8 cellular contexts compared by ENCODE assay signal in the genomic region with DNA sequence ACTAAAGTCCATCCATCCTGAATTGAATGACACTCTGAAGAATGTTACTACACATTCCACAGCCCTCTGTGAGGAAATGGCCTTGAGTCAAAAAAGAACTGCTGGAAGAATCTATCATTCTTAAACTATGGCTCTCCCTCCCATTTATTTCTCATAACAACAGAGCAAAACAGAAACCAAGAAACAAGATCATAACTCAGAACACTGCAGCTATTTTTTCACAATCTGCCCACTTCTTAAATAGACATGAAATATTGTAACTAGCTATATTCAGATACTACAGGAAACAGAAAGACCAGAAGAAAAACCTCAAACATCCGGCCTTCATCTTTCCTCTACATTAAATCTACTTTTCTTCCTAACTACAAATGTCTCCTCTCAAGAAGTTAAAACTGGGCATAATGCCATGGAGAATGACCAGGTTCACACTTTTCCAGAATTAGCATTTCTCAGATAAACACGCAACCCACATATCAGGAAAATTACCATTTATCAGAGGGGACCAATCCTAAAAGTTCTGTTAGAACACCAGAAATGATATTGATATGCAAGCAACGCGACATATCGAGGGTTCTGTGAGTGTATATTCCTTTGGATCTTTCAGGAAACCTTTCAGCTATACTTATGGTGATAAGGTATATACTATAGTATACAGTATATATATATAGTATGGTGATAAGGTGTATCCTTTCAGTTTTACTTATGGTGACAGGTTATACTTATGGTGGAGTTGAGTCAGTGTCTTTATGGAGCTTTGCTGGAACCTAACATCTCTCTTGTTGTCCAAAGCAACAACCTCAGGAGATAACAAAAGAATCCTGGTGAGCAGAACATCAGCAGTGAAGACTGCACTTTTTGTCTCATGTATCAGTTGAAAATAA.
DNase-seq lines count a peak whose midpoint lies in the region; ATAC-seq and TF ChIP-seq lines count a peak whose summit lies in the region.

No MANE protein-coding gene starts in this region.

- intact Hi-C loops in Right ventricle myocardium inferior (cut with DNase I) = loop anchor here (5.0 kb wide), 2 partner anchors 127 to 192 kb away; no protein-coding TSS in a partner anchor

- no peak overlapping the region for H2AFZ ChIP-seq in MM.1S (ENCODE audit: low read length)

- H3K27ac Mint-ChIP-seq in central memory CD8-positive, alpha-beta T cell (ENCODE audit: low read depth) = peak overlapping the region; percentile 85

- H3K27me3 ChIP-seq in MM.1S (replicated peaks; ENCODE audit: insufficient read depth, low read length) (no peaks in the 10 kb centered on the region), neutrophil (no peaks in the 10 kb centered on the region)

- H3K36me3 ChIP-seq in MM.1S (replicated peaks; ENCODE audit: insufficient read depth, low read length) = no peaks in the 10 kb centered on the region
- H3K36me3 ChIP-seq in neutrophil = no peaks in the 10 kb centered on the region

- H3K9me3 ChIP-seq in MM.1S (replicated peaks; ENCODE audit: insufficient read depth, low read length) (no peaks in the 10 kb centered on the region), neutrophil (no peaks in the 10 kb centered on the region)

- no peaks in the 10 kb centered on the region for H4K20me1 ChIP-seq in MM.1S (ENCODE audit: insufficient read depth, low read length)

- H3K4me1 ChIP-seq in MM.1S (ENCODE audit: low read length) (peaks cover 37% of the 10 kb centered on the region), neutrophil (ENCODE audit: control insufficient read depth in 1 of 2, insufficient read depth in 1 of 2, low read depth in 1 of 2, low read length in 1 of 2) (peaks cover 37 to 41% of the 10 kb centered on the region in 2 experiments)

- peak overlapping the region; percentile 72 for H3K4me3 Mint-ChIP-seq in central memory CD8-positive, alpha-beta T cell

- ATAC-seq in GM21737 (IDR thresholded peaks at IDR 0.05; ENCODE audit: unreplicated experiment) (peak; percentile 52), Right ventricle myocardium inferior (no peak)
- ATAC-seq in central memory CD8-positive, alpha-beta T cell (replicated peaks; ENCODE audit: extremely low read depth, poor library complexity, severe bottlenecking) = peak; percentile 50

- no peaks in the 10 kb centered on the region for H3K27me3 Mint-ChIP-seq in central memory CD8-positive, alpha-beta T cell

- H3K4me2 ChIP-seq in MM.1S (ENCODE audit: low read depth, low read length) = peak overlapping the region; percentile 90

- TF ChIP-seq CTCF in GM12864 (IDR thresholded peaks at IDR 0.05; ENCODE audit: low read depth, low read length, missing control alignments) = no peak
- TF ChIP-seq CTCF in MM.1S (IDR thresholded peaks at IDR 0.05; ENCODE audit: low read length) = no peak
- TF ChIP-seq CTCF in neutrophil (IDR thresholded peaks at IDR 0.05) = no peak

- H3K36me3 Mint-ChIP-seq in central memory CD8-positive, alpha-beta T cell (ENCODE audit: insufficient read depth) = peaks cover 11% of the 10 kb centered on the region

- peak overlapping the region; percentile 18; the same call in 1 of the 2 replicates for H3K4me3 ChIP-seq in GM12864 (ENCODE audit: low read depth, low read length)
- peak overlapping the region; percentile 44 for H3K4me3 ChIP-seq in MM.1S (ENCODE audit: low read length)
- peak overlapping the region in 1 of 2 experiments; percentile 8 for H3K4me3 ChIP-seq in neutrophil (ENCODE audit: low read depth in 1 of 2, low read length in 1 of 2)

- peaks cover 59% of the 10 kb centered on the region for H3F3A ChIP-seq in MM.1S (ENCODE audit: insufficient read depth, low read length)

- H3K79me2 ChIP-seq in MM.1S (ENCODE audit: low read length) = peaks cover 25% of the 10 kb centered on the region

- H3K9ac ChIP-seq in MM.1S (ENCODE audit: low read length) = peak overlapping the region; percentile 60

- peak; percentile 77 for DNase-seq in GM12864 (ENCODE audit: low read depth)
- DNase-seq in MM.1S = peak; percentile 87
- DNase-seq in central memory CD8-positive, alpha-beta T cell (ENCODE audit: low spot score in 2 of 2) = no peak
- no peak for DNase-seq in NK-92 (lab: John Stamatoyannopoulos, UW; ENCODE audit: unreplicated experiment)
- no peak for DNase-seq in effector CD4-positive, alpha-beta T cell
- DNase-seq in Right ventricle myocardium inferior (ENCODE audit: missing footprints) = no peak

- H3K9me2 ChIP-seq in MM.1S (replicated peaks; ENCODE audit: insufficient read depth, low read length) = no peaks in the 10 kb centered on the region

- H3K4me1 Mint-ChIP-seq in central memory CD8-positive, alpha-beta T cell = peaks cover 47% of the 10 kb centered on the region

- H3K27ac ChIP-seq in MM.1S (ENCODE audit: low read length) (peak overlapping the region; percentile 97), neutrophil (peak overlapping the region; percentile 96)

- no peaks in the 10 kb centered on the region for H3K9me3 Mint-ChIP-seq in central memory CD8-positive, alpha-beta T cell

Comparison
In these comparisons a context has a peak if more than half of its experiments do, and no peak if none do; other contexts are left out.
1. DNase-seq: peak in GM12864 (single experiment) and MM.1S (single experiment); none in central memory CD8-positive, alpha-beta T cell (0 of 2), NK-92 (single experiment), effector CD4-positive, alpha-beta T cell (single experiment) and Right ventricle myocardium inferior (single experiment).